ENCODE assay signal across 1 cellular context in the genomic region with DNA sequence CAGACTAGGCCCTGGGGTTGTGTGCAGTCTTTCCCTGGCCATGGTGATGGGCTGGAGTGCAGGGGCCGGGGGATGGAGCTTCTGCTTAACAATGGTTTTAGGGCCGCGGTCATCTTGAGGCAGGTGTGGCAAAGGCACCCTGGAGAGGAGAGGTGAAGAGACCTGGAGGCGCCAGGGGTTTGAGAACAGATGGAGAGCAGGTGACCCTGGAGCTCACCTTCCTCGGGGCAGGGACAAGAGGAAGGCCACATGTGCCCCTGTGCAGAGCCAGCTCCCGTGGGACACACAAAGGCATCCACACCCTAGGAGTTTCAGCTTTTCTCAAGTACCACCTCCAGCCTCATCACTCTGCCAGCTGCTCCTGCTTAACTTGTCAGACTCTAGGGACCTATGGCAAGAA.
TF ChIP-seq lines count a peak whose summit lies in the region.

No MANE protein-coding gene starts in this region.

TF ChIP-seq in GM23338, 12 proteins besides CTCF, POLR2A, EP300 and RAD21 (continued from another document):
- TF ChIP-seq, protein P1, sequence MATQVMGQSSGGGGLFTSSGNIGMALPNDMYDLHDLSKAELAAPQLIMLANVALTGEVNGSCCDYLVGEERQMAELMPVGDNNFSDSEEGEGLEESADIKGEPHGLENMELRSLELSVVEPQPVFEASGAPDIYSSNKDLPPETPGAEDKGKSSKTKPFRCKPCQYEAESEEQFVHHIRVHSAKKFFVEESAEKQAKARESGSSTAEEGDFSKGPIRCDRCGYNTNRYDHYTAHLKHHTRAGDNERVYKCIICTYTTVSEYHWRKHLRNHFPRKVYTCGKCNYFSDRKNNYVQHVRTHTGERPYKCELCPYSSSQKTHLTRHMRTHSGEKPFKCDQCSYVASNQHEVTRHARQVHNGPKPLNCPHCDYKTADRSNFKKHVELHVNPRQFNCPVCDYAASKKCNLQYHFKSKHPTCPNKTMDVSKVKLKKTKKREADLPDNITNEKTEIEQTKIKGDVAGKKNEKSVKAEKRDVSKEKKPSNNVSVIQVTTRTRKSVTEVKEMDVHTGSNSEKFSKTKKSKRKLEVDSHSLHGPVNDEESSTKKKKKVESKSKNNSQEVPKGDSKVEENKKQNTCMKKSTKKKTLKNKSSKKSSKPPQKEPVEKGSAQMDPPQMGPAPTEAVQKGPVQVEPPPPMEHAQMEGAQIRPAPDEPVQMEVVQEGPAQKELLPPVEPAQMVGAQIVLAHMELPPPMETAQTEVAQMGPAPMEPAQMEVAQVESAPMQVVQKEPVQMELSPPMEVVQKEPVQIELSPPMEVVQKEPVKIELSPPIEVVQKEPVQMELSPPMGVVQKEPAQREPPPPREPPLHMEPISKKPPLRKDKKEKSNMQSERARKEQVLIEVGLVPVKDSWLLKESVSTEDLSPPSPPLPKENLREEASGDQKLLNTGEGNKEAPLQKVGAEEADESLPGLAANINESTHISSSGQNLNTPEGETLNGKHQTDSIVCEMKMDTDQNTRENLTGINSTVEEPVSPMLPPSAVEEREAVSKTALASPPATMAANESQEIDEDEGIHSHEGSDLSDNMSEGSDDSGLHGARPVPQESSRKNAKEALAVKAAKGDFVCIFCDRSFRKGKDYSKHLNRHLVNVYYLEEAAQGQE (IDR thresholded peaks at IDR 0.05; ENCODE audit: unreplicated experiment) = no peak
- TF ChIP-seq EZH2 (IDR thresholded peaks at IDR 0.05; ENCODE audit: low read depth, unreplicated experiment) (no peak), NANOG (IDR thresholded peaks at IDR 0.05; ENCODE audit: borderline replicate concordance) (no peak), ZNF114 (CRISPR knock-in tag; IDR thresholded peaks at IDR 0.05) (no peak), JUNB (IDR thresholded peaks at IDR 0.05; ENCODE audit: unreplicated experiment) (no peak), EZH2phosphoT487 (IDR thresholded peaks at IDR 0.05; ENCODE audit: unreplicated experiment) (no peak)
- TF ChIP-seq, protein P2, sequence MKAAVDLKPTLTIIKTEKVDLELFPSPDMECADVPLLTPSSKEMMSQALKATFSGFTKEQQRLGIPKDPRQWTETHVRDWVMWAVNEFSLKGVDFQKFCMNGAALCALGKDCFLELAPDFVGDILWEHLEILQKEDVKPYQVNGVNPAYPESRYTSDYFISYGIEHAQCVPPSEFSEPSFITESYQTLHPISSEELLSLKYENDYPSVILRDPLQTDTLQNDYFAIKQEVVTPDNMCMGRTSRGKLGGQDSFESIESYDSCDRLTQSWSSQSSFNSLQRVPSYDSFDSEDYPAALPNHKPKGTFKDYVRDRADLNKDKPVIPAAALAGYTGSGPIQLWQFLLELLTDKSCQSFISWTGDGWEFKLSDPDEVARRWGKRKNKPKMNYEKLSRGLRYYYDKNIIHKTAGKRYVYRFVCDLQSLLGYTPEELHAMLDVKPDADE (IDR thresholded peaks at IDR 0.05) = no peak
TF ChIP-seq in GM23338: peak in this region for 0.
